In genomic region chr15:31016446-31016915, GRCh38 we compare ENCODE assay signal across 19 cellular contexts. TPM values are rescaled to one million over a fixed set of nuclear protein-coding genes. Genes with fewer than 3 reads are reported as not detected.
DNase-seq lines count a peak whose midpoint lies in the region; ATAC-seq, FAIRE-seq and TF ChIP-seq lines count a peak whose summit lies in the region.
"Had no signal": no experiment of that assay in that cellular context is flagged by ENCODE, and none has a peak within 500 bp of the region (broad histone marks: within the 10 kb centered on the region; RNA-seq: fewer than 3 reads in every experiment).

No MANE protein-coding gene starts in this region.

- no peaks in the 10 kb centered on the region for H3K27me3 Mint-ChIP-seq in neural progenitor cell (ENCODE audit: insufficient read depth, low read depth)
- H3K27me3 Mint-ChIP-seq: naive thymus-derived CD8-positive, alpha-beta T cell had no signal

- DNase-seq in AG08395 (ENCODE audit: low spot score) = peak; percentile 31
- DNase-seq in HTR-8/SVneo (ENCODE audit: insufficient read length, low spot score) = peak; percentile 17
- peak; percentile 1 for DNase-seq in brain microvascular endothelial cell
- DNase-seq in hepatic stellate cell (ENCODE audit: low spot score) = peak; percentile 43
- DNase-seq in activated naive CD4-positive, alpha-beta T cell treated with Interleukin-2 at 50 U/mL for 16 hours = no peak
- no peak for DNase-seq in DMS114 treated with DMSO at 0.1 percent for 48 hours (lab: John Stamatoyannopoulos, UW; ENCODE audit: unreplicated experiment)
- no peak for DNase-seq in neural progenitor cell (ENCODE audit: low spot score)
- DNase-seq: activated CD8-positive, alpha-beta T cell treated with anti-CD3 and anti-CD28 coated beads, Interleukin-2, amount 10 ng/mL, durations not matched to agents 7 days and 5 days; adrenal gland; colonic mucosa; MM.1S; naive thymus-derived CD8-positive, alpha-beta T cell; NCI-H2081; NCI-H748 treated with DMSO at 0.1 percent for 48 hours; WERI-Rb-1 had no signal

- peaks cover 22% of the 10 kb centered on the region for H3K9me3 Mint-ChIP-seq in neural progenitor cell

- no peaks in the 10 kb centered on the region for H4K20me1 ChIP-seq in neural progenitor cell (ENCODE audit: low read depth)

- no peak overlapping the region for H3K9ac ChIP-seq in neural progenitor cell

- in situ Hi-C loops in brain microvascular endothelial cell (cut with HindIII; ENCODE audit: low pct_ligation_motif_present, low sequenced_read_pairs) = no loop called here

- H3K27ac Mint-ChIP-seq in neural progenitor cell = no peak overlapping the region
- H3K27ac Mint-ChIP-seq: activated CD8-positive, alpha-beta T cell treated with anti-CD3 and anti-CD28 coated beads, Interleukin-2, amount 10 ng/mL, durations not matched to agents 7 days and 5 days; activated T-helper 1 cell treated with anti-CD3 and anti-CD28 coated beads, Interleukin-12 subunit alpha, Interleukin-12 subunit beta, Interleukin-2, Interleukin-4 antibody, amounts not matched to agents 30 ng/mL and 10 ng/mL and 1 ng/mL, durations not matched to agents 14 hours and 24 hours and 36 hours had no signal

- H3K36me3 ChIP-seq in brain microvascular endothelial cell (replicated peaks) (no peaks in the 10 kb centered on the region), neural progenitor cell (no peaks in the 10 kb centered on the region)
- H3K36me3 ChIP-seq: adrenal gland, colonic mucosa, WERI-Rb-1 had no signal

- H3K79me2 ChIP-seq in neural progenitor cell (ENCODE audit: low read depth) = no peaks in the 10 kb centered on the region

- H2AFZ ChIP-seq in neural progenitor cell (replicated peaks) = no peak overlapping the region

- H3K27me3 ChIP-seq in brain microvascular endothelial cell (replicated peaks) = no peaks in the 10 kb centered on the region
- no peaks in the 10 kb centered on the region for H3K27me3 ChIP-seq in neural progenitor cell
- H3K27me3 ChIP-seq: adrenal gland, colonic mucosa had no signal

- H3K4me1 ChIP-seq in neural progenitor cell = no peaks in the 10 kb centered on the region
- H3K4me1 ChIP-seq: adrenal gland, colonic mucosa had no signal

- TF ChIP-seq CTCF in brain microvascular endothelial cell (IDR thresholded peaks at IDR 0.05; ENCODE audit: low read depth, low read length, missing control alignments) (no peak), neural progenitor cell (IDR thresholded peaks at IDR 0.05) (no peak)

- no peaks in the 10 kb centered on the region for H3K36me3 Mint-ChIP-seq in neural progenitor cell

- no peak for ATAC-seq in GM21723 (IDR thresholded peaks at IDR 0.05; ENCODE audit: unreplicated experiment)
- ATAC-seq: activated CD8-positive, alpha-beta T cell treated with anti-CD3 and anti-CD28 coated beads, Interleukin-2, amount 10 ng/mL, durations not matched to agents 7 days and 5 days; naive thymus-derived CD8-positive, alpha-beta T cell; Panc1 had no signal

- H3K27ac ChIP-seq in brain microvascular endothelial cell (no peak overlapping the region), neural progenitor cell (no peak overlapping the region)
- H3K27ac ChIP-seq: adrenal gland, colonic mucosa, WERI-Rb-1 had no signal

- H3K4me3 ChIP-seq in brain microvascular endothelial cell (ENCODE audit: low read depth, low read length) (no peak overlapping the region), neural progenitor cell (no peak overlapping the region)
- H3K4me3 ChIP-seq: adrenal gland, colonic mucosa had no signal

- no peaks in the 10 kb centered on the region for H3F3A ChIP-seq in neural progenitor cell (ENCODE audit: low read depth)

- no peak overlapping the region for H3K4me2 ChIP-seq in neural progenitor cell

- FAIRE-seq in HTR-8/SVneo (lab: Jason Lieb, UNC) = no peak
- FAIRE-seq: H54 had no signal

- H3K4me3 Mint-ChIP-seq in neural progenitor cell = no peak overlapping the region
- H3K4me3 Mint-ChIP-seq: activated CD8-positive, alpha-beta T cell treated with anti-CD3 and anti-CD28 coated beads, Interleukin-2, amount 10 ng/mL, durations not matched to agents 7 days and 5 days; activated T-helper 1 cell treated with anti-CD3 and anti-CD28 coated beads, Interleukin-12 subunit alpha, Interleukin-12 subunit beta, Interleukin-2, Interleukin-4 antibody, amounts not matched to agents 30 ng/mL and 10 ng/mL and 1 ng/mL, durations not matched to agents 14 hours and 24 hours and 36 hours; naive thymus-derived CD8-positive, alpha-beta T cell had no signal

- H3K9me3 ChIP-seq in neural progenitor cell (ENCODE audit: low read depth) = peaks cover 9% of the 10 kb centered on the region
- H3K9me3 ChIP-seq: colonic mucosa had no signal

- H3K4me1 Mint-ChIP-seq in neural progenitor cell = no peaks in the 10 kb centered on the region

RNA-seq across cellular contexts. Expression of gene MTMR10, which starts 25.1 kb away (rescaled TPM):
- total RNA-seq in neural progenitor cell (ENCODE audit: low replicate concordance) = 8.8 and 18.7 TPM in 2 replicates

Comparison
In these comparisons a context has a peak if more than half of its experiments do, and no peak if none do; other contexts are left out.
1. DNase-seq: peak in AG08395 (single experiment), HTR-8/SVneo (single experiment), brain microvascular endothelial cell (single experiment) and hepatic stellate cell (single experiment); none in activated naive CD4-positive, alpha-beta T cell treated with Interleukin-2 at 50 U/mL for 16 hours (single experiment), DMS114 treated with DMSO at 0.1 percent for 48 hours (single experiment) and neural progenitor cell (single experiment).